ENCODE assay signal across 9 cellular contexts in genomic region chr1:44418022-44418673, GRCh38. TPM values are rescaled to one million over a fixed set of nuclear protein-coding genes. Genes with fewer than 3 reads are reported as not detected.
A peak's percentile ranks its signal among the peaks of the same experiment; 100 is the strongest.
DNase-seq lines count a peak whose midpoint lies in the region; ATAC-seq and TF ChIP-seq lines count a peak whose summit lies in the region.
"Had no signal": no experiment of that assay in that cellular context is flagged by ENCODE, and none has a peak within 500 bp of the region (broad histone marks: within the 10 kb centered on the region; RNA-seq: fewer than 3 reads in every experiment).

No MANE protein-coding gene starts in this region.

- no peaks in the 10 kb centered on the region for H3K36me3 Mint-ChIP-seq in activated naive CD4-positive, alpha-beta T cell treated with anti-CD3 and anti-CD28 coated beads, Interleukin-2, amount 50 U/mL, for 24 hours
- no peaks in the 10 kb centered on the region for H3K36me3 Mint-ChIP-seq in naive B cell

- H3K4me3 ChIP-seq in tibial nerve, result peak overlapping the region; percentile 27 to 46 (median 34)

- WGBS in tibial nerve, 2 donors, result 3 to 5% methylated on average over 44 to 46 of the region's 46 CpGs

- no peak for TF ChIP-seq POLR2A in tibial nerve (IDR thresholded peaks at IDR 0.05)

- peaks cover 0 to 20% (median 13%) of the 10 kb centered on the region in 4 donors for H3K4me1 ChIP-seq in tibial nerve

- H3K27me3 ChIP-seq in tibial nerve, result peaks cover 0 to 88% of the 10 kb centered on the region in 2 donors

- no peak for DNase-seq in activated naive CD4-positive, alpha-beta T cell (lab: John Stamatoyannopoulos, UW)
- DNase-seq in naive B cell, result no peak
- no peak for DNase-seq in tibial nerve (ENCODE audit: low spot score in 2 of 2)
- no peak for DNase-seq in NCI-H82 treated with DMSO at 0.1 percent for 48 hours (lab: John Stamatoyannopoulos, UW; ENCODE audit: unreplicated experiment)
- DNase-seq in NCI-H2029 treated with DMSO at 0.1 percent for 48 hours (lab: John Stamatoyannopoulos, UW), result no peak
- DNase-seq in effector CD4-positive, alpha-beta T cell, result no peak

- H3K27ac ChIP-seq in cingulate gyrus (ENCODE audit: low read depth, low read length) (peak overlapping the region; percentile 62), tibial nerve (peak overlapping the region in 2 of 4 donors; percentile 45 to 53)

- no peak for TF ChIP-seq EP300 in tibial nerve (IDR thresholded peaks at IDR 0.05)

- TF ChIP-seq CTCF in tibial nerve (IDR thresholded peaks at IDR 0.05), result no peak

- peak overlapping the region; percentile 33 for H3K4me3 Mint-ChIP-seq in activated naive CD4-positive, alpha-beta T cell treated with anti-CD3 and anti-CD28 coated beads, Interleukin-2, amount 50 U/mL, for 24 hours
- peak overlapping the region in 7 of 8 donors; percentile 45 to 69 (median 66) for H3K4me3 Mint-ChIP-seq in naive B cell
- H3K4me3 Mint-ChIP-seq: T-helper 1 cell treated with Interleukin-12 subunit alpha and Interleukin-12 subunit beta and Interleukin-4 antibody, amounts not matched to agents 30 μg/mL and 1 μg/mL, for 36 hours had no signal

- peaks cover 29% of the 10 kb centered on the region for H3K27me3 Mint-ChIP-seq in activated naive CD4-positive, alpha-beta T cell treated with anti-CD3 and anti-CD28 coated beads, Interleukin-2, amount 50 U/mL, for 24 hours
- H3K27me3 Mint-ChIP-seq in naive B cell, result peaks cover 57 to 72% (median 71%) of the 10 kb centered on the region in 3 donors

- no peaks in the 10 kb centered on the region for H3K9me3 Mint-ChIP-seq in activated naive CD4-positive, alpha-beta T cell treated with anti-CD3 and anti-CD28 coated beads, Interleukin-2, amount 50 U/mL, for 24 hours
- no peaks in the 10 kb centered on the region for H3K9me3 Mint-ChIP-seq in naive B cell
- H3K9me3 Mint-ChIP-seq: T-helper 1 cell treated with Interleukin-12 subunit alpha and Interleukin-12 subunit beta and Interleukin-4 antibody, amounts not matched to agents 30 μg/mL and 1 μg/mL, for 36 hours had no signal

- no peaks in the 10 kb centered on the region for H3K9me3 ChIP-seq in tibial nerve

- H3K36me3 ChIP-seq in tibial nerve, result no peaks in the 10 kb centered on the region

- ATAC-seq in naive B cell (ENCODE audit: low read depth in 2 of 2), result peak; percentile 49 to 55

- no peak overlapping the region for H3K27ac Mint-ChIP-seq in activated naive CD4-positive, alpha-beta T cell treated with anti-CD3 and anti-CD28 coated beads, Interleukin-2, amount 50 U/mL, for 24 hours
- peak overlapping the region in 1 of 6 donors; percentile 9 for H3K27ac Mint-ChIP-seq in naive B cell
- H3K27ac Mint-ChIP-seq: T-helper 1 cell treated with Interleukin-12 subunit alpha and Interleukin-12 subunit beta and Interleukin-4 antibody, amounts not matched to agents 30 μg/mL and 1 μg/mL, for 36 hours had no signal

- no peaks in the 10 kb centered on the region for H3K4me1 Mint-ChIP-seq in activated naive CD4-positive, alpha-beta T cell treated with anti-CD3 and anti-CD28 coated beads, Interleukin-2, amount 50 U/mL, for 24 hours
- peaks cover 3 to 15% (median 5%) of the 10 kb centered on the region in 3 donors for H3K4me1 Mint-ChIP-seq in naive B cell

RNA-seq across cellular contexts. Expression of gene RNF220, which starts 13.1 kb away (rescaled TPM):
- polyA plus RNA-seq in naive B cell (ENCODE audit: low read depth in 6 of 6), result 100 to 1,000 TPM in 1 of 6 donors, 10 to 100 TPM in 5; 75.3 to 117 (median 82.4) TPM
- 100 to 1,000 TPM; 110 to 151 (median 114) TPM for total RNA-seq in tibial nerve
